ENCODE assay signal across 14 cellular contexts in the genomic region with DNA sequence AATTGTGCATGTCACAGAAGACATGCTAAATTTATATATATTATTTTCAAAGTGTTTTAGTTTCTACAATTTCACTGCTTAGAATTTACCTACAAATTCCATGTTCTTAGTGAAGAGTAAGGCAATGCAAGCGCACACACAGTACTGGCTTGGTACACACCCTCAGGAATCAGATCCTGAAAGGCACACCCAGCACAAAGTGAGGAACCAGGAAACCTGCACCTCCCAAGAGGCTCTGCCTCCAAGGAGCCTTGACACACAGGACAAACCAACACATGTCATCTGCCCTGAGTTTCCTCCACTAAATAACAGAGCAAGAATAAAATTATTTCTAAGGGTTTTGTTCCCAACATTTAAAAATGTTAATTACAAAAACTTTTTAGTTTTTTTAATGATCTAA.
DNase-seq lines count a peak whose midpoint lies in the region; ATAC-seq and TF ChIP-seq lines count a peak whose summit lies in the region.
"Had no signal": no experiment of that assay in that cellular context is flagged by ENCODE, and none has a peak within 500 bp of the region (broad histone marks: within the 10 kb centered on the region; RNA-seq: fewer than 3 reads in every experiment).

No MANE protein-coding gene starts in this region.

- no peaks in the 10 kb centered on the region for H3K27me3 ChIP-seq in BLaER1

- H3K36me3 ChIP-seq in BLaER1 = 0 out of 2 replicates have a peak, but pooled peaks cover 4% of the 10 kb centered on the region
- H3K36me3 ChIP-seq in mucosa of descending colon (ENCODE audit: low read depth) = no peaks in the 10 kb centered on the region

- no peak overlapping the region for H3K27ac ChIP-seq in BLaER1
- H3K27ac ChIP-seq: C4-2B had no signal

- no peak for TF ChIP-seq CTCF in epithelial cell of esophagus (IDR thresholded peaks at IDR 0.05; ENCODE audit: insufficient read depth, low read depth, low read length, missing control alignments)
- TF ChIP-seq CTCF in mucosa of descending colon (IDR thresholded peaks at IDR 0.05) = no peak
- no peak for TF ChIP-seq CTCF in foreskin fibroblast (IDR thresholded peaks at IDR 0.05; ENCODE audit: low read depth, low read length)

- no peak overlapping the region for H3K9ac ChIP-seq in BLaER1

- DNase-seq in NCI-H69 (lab: John Stamatoyannopoulos, UW) (peak; percentile 45), epithelial cell of esophagus (ENCODE audit: low read depth) (peak; percentile 48), mucosa of descending colon (peak in 2 of 3 donors; percentile 56 to 58), foreskin fibroblast (no peak), NK-92 (lab: John Stamatoyannopoulos, UW; ENCODE audit: unreplicated experiment) (no peak)
- DNase-seq: 8988T; ACHN; CD4-positive, alpha-beta memory T cell; DMS79; IMR-90 had no signal

- peaks cover 81% of the 10 kb centered on the region for H4K20me1 ChIP-seq in BLaER1

- H3K4me1 ChIP-seq in BLaER1 (peaks cover 23% of the 10 kb centered on the region), mucosa of descending colon (ENCODE audit: low read depth) (peaks cover 7% of the 10 kb centered on the region)

- intact Hi-C loops in mucosa of descending colon (cut with DNase I, micrococcal nuclease) = loop anchor here in 1 of 2 donors (10.0 kb wide), 1 partner anchor 156 kb away; the partner anchor contains the start of gene PARD3

- H3K9me3 ChIP-seq in BLaER1 = no peaks in the 10 kb centered on the region
- H3K9me3 ChIP-seq in mucosa of descending colon = no peaks in the 10 kb centered on the region

- peak; percentile 84 for ATAC-seq in mucosa of descending colon
- no peak for ATAC-seq in HG02678 (IDR thresholded peaks at IDR 0.05; ENCODE audit: unreplicated experiment)
- ATAC-seq: HCT116 had no signal

- H3K4me3 ChIP-seq in BLaER1 (no peak overlapping the region), epithelial cell of esophagus (ENCODE audit: low read length) (no peak overlapping the region), mucosa of descending colon (no peak overlapping the region), foreskin fibroblast (ENCODE audit: low read depth in 1 of 2, low read length in 2 of 2) (no peak overlapping the region)

- H3K4me2 ChIP-seq in BLaER1 = peak overlapping the region; percentile 70

Comparison
In these comparisons a context has a peak if more than half of its experiments do, and no peak if none do; other contexts are left out.
1. DNase-seq: peak in NCI-H69 (single experiment), epithelial cell of esophagus (single experiment) and mucosa of descending colon (2 of 3); none in foreskin fibroblast (0 of 2) and NK-92 (single experiment).